Comparison of ENCODE assay signal across 1 cellular context in the genomic region with DNA sequence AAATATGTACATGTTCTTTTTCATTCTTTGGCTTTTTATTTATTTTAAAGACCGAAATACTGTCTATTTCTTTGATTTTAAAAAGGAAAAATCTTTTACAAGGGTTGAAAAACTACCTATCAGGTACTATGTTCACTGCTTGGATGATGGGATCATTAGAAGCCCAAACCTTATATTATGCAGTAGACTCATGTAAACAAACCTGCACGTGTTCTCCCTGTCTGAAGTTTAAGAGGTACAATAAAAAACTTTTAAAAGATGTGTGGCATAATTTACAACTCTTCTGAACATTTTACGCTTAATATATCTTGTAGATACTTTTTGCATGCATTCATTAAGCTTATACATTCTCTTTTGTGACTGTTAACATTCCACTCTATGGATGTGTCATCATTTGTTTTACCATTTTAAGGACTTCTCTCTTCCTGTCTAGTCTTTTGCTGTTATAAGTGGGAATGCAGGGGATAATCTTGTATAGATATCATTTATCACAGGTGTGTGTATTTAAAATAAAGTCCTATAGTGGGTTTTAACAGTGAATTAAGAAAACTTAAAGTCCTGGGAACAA.
TF ChIP-seq lines count a peak whose summit lies in the region.

No MANE protein-coding gene starts in this region.

TF ChIP-seq in SK-N-SH, 30 proteins besides CTCF, POLR2A, EP300 and RAD21 (continued from another document):
- peak; percentile 23; the same call in 1 of the 2 replicates for TF ChIP-seq FOSL2 (IDR thresholded peaks at IDR 0.05; ENCODE audit: borderline replicate concordance, low read depth)
- TF ChIP-seq RCOR1 (IDR thresholded peaks at IDR 0.05; ENCODE audit: low read length): no peak
